Comparison of ENCODE assay signal across 8 cellular contexts in the genomic region with DNA sequence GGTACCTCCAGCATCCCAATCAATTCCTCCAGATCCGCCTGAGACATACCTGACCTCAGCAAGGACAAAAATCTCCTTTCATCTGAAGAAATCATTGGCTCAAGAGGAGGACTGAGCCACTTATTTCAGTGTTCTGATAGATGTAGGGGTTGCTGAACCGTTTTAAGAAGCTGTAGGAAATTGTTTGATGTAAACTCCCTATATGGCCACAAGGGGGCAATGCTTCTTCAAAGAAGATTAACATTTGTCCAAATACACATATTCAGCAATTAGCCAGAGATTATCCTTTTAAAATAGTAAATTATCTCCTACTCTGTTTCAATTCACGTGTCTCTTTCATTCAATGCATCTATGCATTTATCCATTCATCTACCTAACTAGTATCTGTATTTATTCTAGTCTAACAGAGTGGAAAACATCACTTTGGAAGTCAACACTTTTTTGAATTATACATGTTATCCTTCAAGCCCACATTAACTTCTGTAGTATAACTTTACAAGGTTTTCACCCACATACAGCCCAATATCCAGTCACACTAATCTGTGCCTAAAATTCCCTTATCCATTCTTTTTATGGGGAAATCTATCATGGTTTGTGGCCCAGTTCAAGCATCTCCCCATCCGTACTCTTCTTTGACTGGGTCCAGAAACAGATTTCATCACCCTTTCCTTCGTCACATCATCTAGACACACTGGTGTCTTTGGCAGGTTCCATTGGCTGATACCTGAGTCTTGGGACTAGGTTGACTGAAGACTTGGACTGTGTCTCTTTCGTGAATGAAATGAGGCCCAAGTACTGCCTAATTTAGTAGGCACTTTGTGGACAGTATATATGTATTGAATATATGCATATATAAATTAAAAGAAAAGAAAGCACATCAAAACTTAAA.
DNase-seq lines count a peak whose midpoint lies in the region; ATAC-seq and TF ChIP-seq lines count a peak whose summit lies in the region.

No MANE protein-coding gene starts in this region.

- CTCF ChIA-PET in activated B cell treated with CpG ODN at 0.5 μM for 24 hours (lab: Charles Lee): interaction anchor here (0.6 to 1.0 kb wide), 3 partner anchors 16 to 137 kb away, joined by 3 read pairs; no protein-coding TSS in a partner anchor

- H3K4me1 Mint-ChIP-seq in activated B cell treated with CpG ODN at 0.5 μM for 24 hours: no peaks in the 10 kb centered on the region

- ATAC-seq in activated B cell treated with CpG ODN at 0.5 μM for 24 hours (ENCODE audit: low read depth) (peak; percentile 34), GM18517 (IDR thresholded peaks at IDR 0.05; ENCODE audit: unreplicated experiment) (no peak), GM19455 (IDR thresholded peaks at IDR 0.05; ENCODE audit: unreplicated experiment) (no peak)

- peaks cover 46% of the 10 kb centered on the region for H3K27me3 Mint-ChIP-seq in activated B cell treated with CpG ODN at 0.5 μM for 24 hours

- H3K36me3 Mint-ChIP-seq in activated B cell treated with CpG ODN at 0.5 μM for 24 hours (ENCODE audit: low read depth): no peaks in the 10 kb centered on the region

- H3K36me3 ChIP-seq in GM06990 (ENCODE audit: control insufficient read depth, insufficient read depth, low read length): no peaks in the 10 kb centered on the region

- no peaks in the 10 kb centered on the region for H3K27me3 ChIP-seq in GM06990 (replicated peaks; ENCODE audit: control insufficient read depth, insufficient read depth, low read length)

- TF ChIP-seq CTCF in AG10803 (conservative IDR thresholded peaks at IDR 0.05; ENCODE audit: low read length) (peak; percentile 68), GM06990 (IDR thresholded peaks at IDR 0.05; ENCODE audit: insufficient read depth, low read length, poor library complexity, severe bottlenecking) (peak; percentile 61), activated B cell treated with CpG ODN at 0.5 μM for 24 hours (IDR thresholded peaks at IDR 0.05) (peak; percentile 18)

- intact Hi-C loops in activated B cell treated with CpG ODN at 0.5 μM for 24 hours (cut with micrococcal nuclease): loop anchor here (5.0 kb wide), 2 partner anchors 37 to 172 kb away; no protein-coding TSS in a partner anchor

- H3K27ac Mint-ChIP-seq in activated B cell treated with CpG ODN at 0.5 μM for 24 hours: no peak overlapping the region

- no peak overlapping the region for H3K4me3 Mint-ChIP-seq in activated B cell treated with CpG ODN at 0.5 μM for 24 hours

- POLR2A ChIA-PET in activated B cell treated with CpG ODN at 0.5 μM for 24 hours (lab: Charles Lee): no interaction called here

- no peaks in the 10 kb centered on the region for H3K9me3 Mint-ChIP-seq in activated B cell treated with CpG ODN at 0.5 μM for 24 hours

- DNase-seq in AG10803 (ENCODE audit: low read depth) (peak; percentile 53), GM06990 (ENCODE audit: extremely low read depth, insufficient read length) (peak; percentile 17), NCI-H1092 treated with DMSO at 0.1 percent for 48 hours (lab: John Stamatoyannopoulos, UW) (peak; percentile 14), activated B cell treated with CpG ODN at 0.5 μM for 24 hours (no peak), globus pallidus (ENCODE audit: low spot score) (peak; percentile 53), renal cortical epithelial cell (ENCODE audit: low read depth) (peak; percentile 67)

- H3K4me3 ChIP-seq in AG10803 (ENCODE audit: low read length): no peak overlapping the region
- no peak overlapping the region for H3K4me3 ChIP-seq in GM06990 (replicated peaks; ENCODE audit: low read depth, low read length)

Comparison
In these comparisons a context has a peak if more than half of its experiments do, and no peak if none do; other contexts are left out.
1. CTCF ChIP-seq: peak in every context shown above with its lines; median percentile 68 in AG10803; 61 in GM06990; 18 in activated B cell treated with CpG ODN at 0.5 μM for 24 hours.